17 cellular contexts compared by ENCODE assay signal in the genomic region with DNA sequence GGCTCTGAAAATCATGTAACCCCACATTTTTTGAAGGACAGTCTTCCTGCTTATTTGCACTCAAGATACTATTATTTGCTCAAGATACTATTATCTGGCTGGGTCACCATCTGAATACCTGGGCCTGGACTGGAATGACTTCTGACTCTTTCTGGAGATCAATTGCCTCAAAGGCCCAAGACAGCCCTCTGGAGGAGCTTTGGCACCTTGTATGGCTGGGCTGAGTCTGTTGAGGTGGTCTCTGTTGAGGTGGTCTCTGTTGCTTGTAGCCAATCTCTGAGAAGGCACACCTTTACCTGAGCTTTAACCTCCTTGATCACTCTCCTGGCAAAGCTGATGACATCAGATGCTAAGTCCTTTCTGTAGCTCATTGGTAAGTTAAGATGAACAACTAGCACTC. TPM values are rescaled to one million over a fixed set of nuclear protein-coding genes. Genes with fewer than 3 reads are reported as not detected.
"Had no signal": no experiment of that assay in that cellular context is flagged by ENCODE, and none has a peak within 500 bp of the region (broad histone marks: within the 10 kb centered on the region; RNA-seq: fewer than 3 reads in every experiment).

No MANE protein-coding gene starts in this region.

- H3K4me3 ChIP-seq: psoas muscle, sigmoid colon, vagina had no signal

- H3K4me1 ChIP-seq: vagina had no signal

- H3K27ac ChIP-seq: psoas muscle had no signal

- H3K27ac Mint-ChIP-seq: activated CD4-positive, alpha-beta memory T cell treated with anti-CD3 and anti-CD28 coated beads, Interleukin-2, amount 10 ng/mL, durations not matched to agents 7 days and 5 days; activated naive CD8-positive, alpha-beta T cell treated with anti-CD3 and anti-CD28 coated beads for 36 hours; natural killer cell treated with Interleukin-12 subunit alpha and Interleukin-12 subunit beta and Interleukin-15 and Interleukin-18, amount 100 ng/mL, for 72 hours; stimulated activated naive CD8-positive, alpha-beta T cell treated with anti-CD3 and anti-CD28 coated beads, Interleukin-15, Interleukin-2, amounts not matched to agents 100 ng/mL and 50 ng/mL, for 24 hours had no signal

- ATAC-seq: heart left ventricle; left lobe of liver; natural killer cell treated with Interleukin-12 subunit alpha and Interleukin-12 subunit beta and Interleukin-15 and Interleukin-18, amount 100 ng/mL, for 72 hours; psoas muscle had no signal

- H3K27me3 ChIP-seq: heart left ventricle, sigmoid colon, vagina had no signal

- H3K4me3 Mint-ChIP-seq: activated CD4-positive, alpha-beta memory T cell treated with anti-CD3 and anti-CD28 coated beads, Interleukin-2, amount 10 ng/mL, durations not matched to agents 7 days and 5 days; activated naive CD8-positive, alpha-beta T cell treated with anti-CD3 and anti-CD28 coated beads for 36 hours; natural killer cell treated with Interleukin-12 subunit alpha and Interleukin-12 subunit beta and Interleukin-15 and Interleukin-18, amount 100 ng/mL, for 72 hours; stimulated activated naive CD8-positive, alpha-beta T cell treated with anti-CD3 and anti-CD28 coated beads, Interleukin-15, Interleukin-2, amounts not matched to agents 100 ng/mL and 50 ng/mL, for 24 hours had no signal

- H3K9me3 Mint-ChIP-seq: activated CD4-positive, alpha-beta memory T cell treated with anti-CD3 and anti-CD28 coated beads, Interleukin-2, amount 10 ng/mL, durations not matched to agents 7 days and 5 days; activated naive CD8-positive, alpha-beta T cell treated with anti-CD3 and anti-CD28 coated beads for 36 hours; natural killer cell treated with Interleukin-12 subunit alpha and Interleukin-12 subunit beta and Interleukin-15 and Interleukin-18, amount 100 ng/mL, for 72 hours; stimulated activated naive CD8-positive, alpha-beta T cell treated with anti-CD3 and anti-CD28 coated beads, Interleukin-15, Interleukin-2, amounts not matched to agents 100 ng/mL and 50 ng/mL, for 24 hours had no signal

- H3K36me3 Mint-ChIP-seq: activated naive CD8-positive, alpha-beta T cell treated with anti-CD3 and anti-CD28 coated beads for 36 hours; natural killer cell treated with Interleukin-12 subunit alpha and Interleukin-12 subunit beta and Interleukin-15 and Interleukin-18, amount 100 ng/mL, for 72 hours had no signal

- H3K27me3 Mint-ChIP-seq: activated naive CD8-positive, alpha-beta T cell treated with anti-CD3 and anti-CD28 coated beads for 36 hours had no signal

- H3K4me1 Mint-ChIP-seq: activated CD4-positive, alpha-beta memory T cell treated with anti-CD3 and anti-CD28 coated beads, Interleukin-2, amount 10 ng/mL, durations not matched to agents 7 days and 5 days; activated naive CD8-positive, alpha-beta T cell treated with anti-CD3 and anti-CD28 coated beads for 36 hours had no signal

- H3K9me3 ChIP-seq: heart left ventricle, psoas muscle, sigmoid colon, vagina had no signal

- DNase-seq: activated CD4-positive, alpha-beta memory T cell treated with anti-CD3 and anti-CD28 coated beads, Interleukin-2, amount 10 ng/mL, durations not matched to agents 7 days and 5 days; activated CD4-positive, alpha-beta T cell treated with anti-CD3 and anti-CD28 coated beads for 1 hour; activated gamma-delta T cell treated with Interleukin-2 at 50 U/mL for 16 hours; activated naive CD8-positive, alpha-beta T cell treated with anti-CD3 and anti-CD28 coated beads for 36 hours; activated T-cell treated with anti-CD3 and anti-CD28 coated beads, Interleukin-2, amount 50 U/mL, for 48 hours; anterior cingulate cortex; foreskin melanocyte; heart left ventricle; islet precursor cell; psoas muscle; sigmoid colon; stimulated activated CD4-positive, alpha-beta T cell treated with anti-CD3 and anti-CD28 coated beads, Interleukin-4, amount 100 ng/mL, for 24 hours had no signal

RNA-seq across cellular contexts. Expression of a gene that starts 33.0 kb away (rescaled TPM):
- total RNA-seq: activated CD4-positive, alpha-beta memory T cell treated with anti-CD3 and anti-CD28 coated beads, Interleukin-2, amount 10 ng/mL, durations not matched to agents 7 days and 5 days; activated naive CD8-positive, alpha-beta T cell treated with anti-CD3 and anti-CD28 coated beads for 36 hours; left lobe of liver; natural killer cell treated with Interleukin-12 subunit alpha and Interleukin-12 subunit beta and Interleukin-15 and Interleukin-18, amount 100 ng/mL, for 72 hours; omental fat pad; psoas muscle; sigmoid colon; vagina had no signal
